Comparison of ENCODE assay signal across 1 cellular context in the genomic region with DNA sequence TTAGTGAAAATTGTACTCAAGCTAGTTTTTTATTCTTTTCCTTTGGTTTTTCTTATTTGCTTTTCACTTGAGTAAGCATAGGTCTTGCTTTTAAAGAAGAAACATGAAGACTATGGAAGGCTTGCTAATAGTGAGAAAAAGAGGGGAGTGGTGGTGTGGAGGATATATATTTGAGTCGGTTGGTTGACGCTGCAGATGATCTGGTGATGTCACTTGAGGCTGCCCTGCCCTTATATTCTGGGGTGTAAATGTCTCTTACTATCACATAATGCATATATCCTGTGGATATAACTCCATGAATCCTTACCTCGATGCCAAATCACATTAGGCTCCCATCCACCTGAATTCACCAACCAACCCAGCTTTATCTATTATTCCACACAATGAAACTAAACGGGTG.
TF ChIP-seq lines count a peak whose summit lies in the region.

No MANE protein-coding gene starts in this region.

TF ChIP-seq in H1, 55 proteins besides CTCF, POLR2A, EP300 and RAD21 (continued from another document):
- TF ChIP-seq, protein P1, sequence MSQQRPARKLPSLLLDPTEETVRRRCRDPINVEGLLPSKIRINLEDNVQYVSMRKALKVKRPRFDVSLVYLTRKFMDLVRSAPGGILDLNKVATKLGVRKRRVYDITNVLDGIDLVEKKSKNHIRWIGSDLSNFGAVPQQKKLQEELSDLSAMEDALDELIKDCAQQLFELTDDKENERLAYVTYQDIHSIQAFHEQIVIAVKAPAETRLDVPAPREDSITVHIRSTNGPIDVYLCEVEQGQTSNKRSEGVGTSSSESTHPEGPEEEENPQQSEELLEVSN (IDR thresholded peaks at IDR 0.05): no peak
- TF ChIP-seq SAP30 (IDR thresholded peaks at IDR 0.05; ENCODE audit: insufficient read depth, insufficient replicate concordance, low read length): no peak
- no peak for TF ChIP-seq SIN3A (conservative IDR thresholded peaks at IDR 0.05 in 1 of 2, IDR thresholded peaks at IDR 0.05 in 1 of 2; ENCODE audit: low read depth in 1 of 2, low read length in 2 of 2)
- no peak for TF ChIP-seq JUN (IDR thresholded peaks at IDR 0.05; ENCODE audit: low read depth, low read length)
- TF ChIP-seq EZH2 (IDR thresholded peaks at IDR 0.05; ENCODE audit: low read depth, low read length, severe bottlenecking): no peak
